Comparison of ENCODE assay signal across 19 cellular contexts in genomic region chr1:164699815-164700491, GRCh38.
A peak's percentile ranks its signal among the peaks of the same experiment; 100 is the strongest.
DNase-seq lines count a peak whose midpoint lies in the region; ATAC-seq, FAIRE-seq and TF ChIP-seq lines count a peak whose summit lies in the region.
"Had no signal": no experiment of that assay in that cellular context is flagged by ENCODE, and none has a peak within 500 bp of the region (broad histone marks: within the 10 kb centered on the region; RNA-seq: fewer than 3 reads in every experiment).

No MANE protein-coding gene starts in this region.

- H3K27me3 Mint-ChIP-seq in WTC11 (ENCODE audit: low read depth) (no peaks in the 10 kb centered on the region), immature natural killer cell (ENCODE audit: low read depth in 3 of 3) (peaks cover 0 to 2% (median 2%) of the 10 kb centered on the region in 3 donors), natural killer cell (ENCODE audit: low read depth in 2 of 2) (peaks cover 13 to 48% of the 10 kb centered on the region in 2 donors)

- intact Hi-C loops in pancreas (cut with DNase I) (no loop called here), natural killer cell (cut with micrococcal nuclease) (no loop called here)

- TF ChIP-seq CTCF in A549 (IDR thresholded peaks at IDR 0.05): no peak
- TF ChIP-seq CTCF in WTC11 (IDR thresholded peaks at IDR 0.05): no peak
- TF ChIP-seq CTCF in fibroblast of mammary gland (conservative IDR thresholded peaks at IDR 0.05; ENCODE audit: control insufficient read depth, insufficient read depth, low read depth, low read length): no peak
- TF ChIP-seq CTCF in pancreas (IDR thresholded peaks at IDR 0.05): no peak
- no peak for TF ChIP-seq CTCF in natural killer cell (IDR thresholded peaks at IDR 0.05)

- POLR2A ChIA-PET in A549 (lab: Yijun Ruan, JAX): no interaction called here
- POLR2A ChIA-PET in WTC11 (lab: Charles Lee): no interaction called here

- ATAC-seq in A549: no peak
- no peak for ATAC-seq in WTC11
- ATAC-seq in pancreas: peak; percentile 19 to 36 (median 30)
- no peak for ATAC-seq in natural killer cell
- no peak for ATAC-seq in GM18907 (IDR thresholded peaks at IDR 0.05; ENCODE audit: unreplicated experiment)
- ATAC-seq: right lobe of liver, upper lobe of right lung had no signal

- H3K36me3 Mint-ChIP-seq in WTC11 (no peaks in the 10 kb centered on the region), immature natural killer cell (no peaks in the 10 kb centered on the region), natural killer cell (no peaks in the 10 kb centered on the region)

- H3K4me3 Mint-ChIP-seq in WTC11 (no peak overlapping the region), immature natural killer cell (no peak overlapping the region), natural killer cell (no peak overlapping the region)

- TF ChIP-seq POLR2A in A549 (IDR thresholded peaks at IDR 0.05; ENCODE audit: low read length): no peak

- no peaks in the 10 kb centered on the region for H3K27me3 ChIP-seq in pancreas
- H3K27me3 ChIP-seq: ascending aorta, MG63, right lobe of liver, upper lobe of right lung had no signal

- CTCF ChIA-PET in A549 (lab: Yijun Ruan, JAX) (no interaction called here), WTC11 (lab: Charles Lee) (interaction anchor here (1.8 kb wide), 1 partner anchor 75 kb away, joined by 4 read pairs; no protein-coding TSS in a partner anchor)

- FAIRE-seq in A549 (lab: Jason Lieb, UNC) (no peak), pancreas (lab: Jason Lieb, UNC) (no peak)
- FAIRE-seq: GM19239 had no signal

- H3K27ac ChIP-seq in A549 (peak overlapping the region; percentile 27 to 68; a peak in 5 of 6 replicates), pancreas (peak overlapping the region in 1 of 4 donors; percentile 13)
- H3K27ac ChIP-seq: ascending aorta, right lobe of liver, upper lobe of right lung, VCaP had no signal

- TF ChIP-seq RAD21 in A549 (conservative IDR thresholded peaks at IDR 0.05 in 1 of 2, IDR thresholded peaks at IDR 0.05 in 1 of 2): no peak

- H3K36me3 ChIP-seq in pancreas: no peaks in the 10 kb centered on the region
- H3K36me3 ChIP-seq: ascending aorta, MG63, right lobe of liver, upper lobe of right lung had no signal

- peaks cover 64% of the 10 kb centered on the region for H3K4me1 Mint-ChIP-seq in WTC11
- no peaks in the 10 kb centered on the region for H3K4me1 Mint-ChIP-seq in immature natural killer cell
- H3K4me1 Mint-ChIP-seq in natural killer cell: no peaks in the 10 kb centered on the region

- WGBS in A549 (ENCODE audit: missing lambda C conversion rate): 73% methylated on average over 17 of the region's 17 CpGs
- WGBS in pancreas, 2 donors: 58 to 68% methylated on average over 17 of the region's 17 CpGs

- H3K9me3 ChIP-seq in A549 (no peaks in the 10 kb centered on the region), pancreas (no peaks in the 10 kb centered on the region)
- H3K9me3 ChIP-seq: ascending aorta, MG63, right lobe of liver, upper lobe of right lung had no signal

- TF ChIP-seq EP300 in A549 (IDR thresholded peaks at IDR 0.05): no peak

- H3K9me3 Mint-ChIP-seq in WTC11 (no peaks in the 10 kb centered on the region), immature natural killer cell (no peaks in the 10 kb centered on the region), natural killer cell (no peaks in the 10 kb centered on the region)

- H3K4me3 ChIP-seq in A549 (no peak overlapping the region), fibroblast of mammary gland (ENCODE audit: control insufficient read depth, low read depth, low read length) (no peak overlapping the region), pancreas (no peak overlapping the region)
- H3K4me3 ChIP-seq: MG63, right lobe of liver, upper lobe of right lung had no signal

- no peak for DNase-seq in A549 (ENCODE audit: low read depth in 1 of 2, low spot score in 1 of 2)
- no peak for DNase-seq in WTC11 (ENCODE audit: low spot score)
- peak; percentile 65 for DNase-seq in fibroblast of mammary gland (ENCODE audit: low read depth)
- no peak for DNase-seq in pancreas
- no peak for DNase-seq in immature natural killer cell
- no peak for DNase-seq in medulla oblongata (ENCODE audit: extremely low spot score)
- DNase-seq in natural killer cell: no peak
- DNase-seq: ACHN; activated effector memory CD4-positive, alpha-beta T cell treated with Interleukin-2 at 50 U/mL for 16 hours; effector memory CD4-positive, alpha-beta T cell; GDM1; MG63; right lobe of liver; stimulated activated CD4-positive, alpha-beta T cell treated with anti-CD3 and anti-CD28 coated beads, Interleukin-2, amount 100 ng/mL, for 48 hours; upper lobe of right lung had no signal

- H3K27ac Mint-ChIP-seq in WTC11 (peak overlapping the region; percentile 68; the same call in 1 of the 2 replicates), immature natural killer cell (no peak overlapping the region), natural killer cell (no peak overlapping the region)

- H3K4me1 ChIP-seq in A549 (peaks cover 59% of the 10 kb centered on the region), pancreas (peaks cover 28 to 39% (median 34%) of the 10 kb centered on the region in 3 donors)
- H3K4me1 ChIP-seq: ascending aorta, upper lobe of right lung had no signal

- H3K4me2 ChIP-seq in A549: no peak overlapping the region

TF ChIP-seq in A549, 52 proteins besides CTCF, POLR2A, EP300 and RAD21 (continues in another document):
- TF ChIP-seq RNF2 (IDR thresholded peaks at IDR 0.05; ENCODE audit: borderline replicate concordance, low read depth) (no peak), FOXS1 (CRISPR knock-in tag; IDR thresholded peaks at IDR 0.05) (no peak), FOSL2 (IDR thresholded peaks at IDR 0.05) (no peak), FOSL2 (CRISPR knock-in tag; IDR thresholded peaks at IDR 0.05) (no peak), ZNF302 (CRISPR knock-in tag; IDR thresholded peaks at IDR 0.05) (no peak), PBX3 (IDR thresholded peaks at IDR 0.05) (no peak), RCOR1 (IDR thresholded peaks at IDR 0.05; ENCODE audit: low read depth, low read length) (no peak), CBX2 (IDR thresholded peaks at IDR 0.05; ENCODE audit: borderline replicate concordance, low read depth) (no peak), BHLHE40 (IDR thresholded peaks at IDR 0.05; ENCODE audit: low read depth, low read length) (no peak), JUNB (IDR thresholded peaks at IDR 0.05) (no peak), ZC3H11A (IDR thresholded peaks at IDR 0.05) (no peak), SREBF2 (IDR thresholded peaks at IDR 0.05) (no peak), CEBPB (IDR thresholded peaks at IDR 0.05) (no peak; a peak in 1 of 4 replicates), MAX (IDR thresholded peaks at IDR 0.05) (no peak)

TF ChIP-seq in WTC11, 78 proteins besides CTCF, POLR2A, EP300 and RAD21 (continues in another document):
- TF ChIP-seq TCF7 (CRISPR knock-in tag; IDR thresholded peaks at IDR 0.05; ENCODE audit: low read depth) (no peak), ZNF425 (CRISPR knock-in tag; conservative IDR thresholded peaks at IDR 0.05) (no peak), ZNF219 (CRISPR knock-in tag; IDR thresholded peaks at IDR 0.05; ENCODE audit: borderline replicate concordance) (no peak), ZNF281 (CRISPR knock-in tag; IDR thresholded peaks at IDR 0.05) (no peak), SP1 (CRISPR knock-in tag; conservative IDR thresholded peaks at IDR 0.05) (no peak), CDX4 (CRISPR knock-in tag; IDR thresholded peaks at IDR 0.05; ENCODE audit: borderline replicate concordance) (no peak), NFYB (CRISPR knock-in tag; conservative IDR thresholded peaks at IDR 0.05; ENCODE audit: low read depth) (no peak), ESRRA (CRISPR knock-in tag; IDR thresholded peaks at IDR 0.05; ENCODE audit: borderline replicate concordance) (no peak), ZNF317 (CRISPR knock-in tag; IDR thresholded peaks at IDR 0.05; ENCODE audit: borderline replicate concordance, low read depth) (no peak), ZNF263 (CRISPR knock-in tag; IDR thresholded peaks at IDR 0.05; ENCODE audit: low read depth) (no peak)

Comparison
In these comparisons a context has a peak if more than half of its experiments do, and no peak if none do; other contexts are left out.
1. ATAC-seq: peak in pancreas (4 of 4); none in A549 (0 of 2), WTC11 (single experiment), natural killer cell (0 of 3) and GM18907 (single experiment).